Comparison of ENCODE assay signal across 8 cellular contexts in genomic region chr3:69013256-69014021, GRCh38.
DNase-seq lines count a peak whose midpoint lies in the region; ATAC-seq and TF ChIP-seq lines count a peak whose summit lies in the region.

Gene EOGT (minus strand): TSS chr3:69013684. CDS start chr3:69009846, 3,838 bp downstream.

- H3K36me3 Mint-ChIP-seq in nephron progenitor cell (ENCODE audit: low read depth) = peaks cover 30% of the 10 kb centered on the region

- H3K27me3 Mint-ChIP-seq in nephron progenitor cell (ENCODE audit: low read depth, poor library complexity) = no peaks in the 10 kb centered on the region

- H3K27ac ChIP-seq in HUES6 (ENCODE audit: low read depth, low read length) (peak within 1 kb of the TSS; percentile 92; the same call in 1 of the 2 replicates), RWPE1 (peak within 1 kb of the TSS; percentile 100), stomach smooth muscle (ENCODE audit: low read length) (peak within 1 kb of the TSS; percentile 96)

- no peaks in the 10 kb centered on the region for H3K9me3 ChIP-seq in HUES6 (ENCODE audit: control insufficient read depth, insufficient read depth, low read depth, low read length)
- H3K9me3 ChIP-seq in stomach smooth muscle (ENCODE audit: control insufficient read depth in 2 of 2, low read length in 2 of 2) = no peaks in the 10 kb centered on the region

- TF ChIP-seq CTCF in RWPE1 (conservative IDR thresholded peaks at IDR 0.05; ENCODE audit: low read depth) (peak; percentile 63), fibroblast of pulmonary artery (IDR thresholded peaks at IDR 0.05; ENCODE audit: low read length, missing control alignments) (peak; percentile 42), nephron progenitor cell (IDR thresholded peaks at IDR 0.05) (peak; percentile 48)

- CTCF ChIA-PET in RWPE1 (lab: Yijun Ruan, JAX) = no interaction called here

- peaks cover 9% of the 10 kb centered on the region for H3K9me3 Mint-ChIP-seq in nephron progenitor cell

- peak within 1 kb of the TSS; percentile 88 for H3K27ac Mint-ChIP-seq in nephron progenitor cell

- H3K27me3 ChIP-seq in HUES6 (ENCODE audit: control insufficient read depth, insufficient read depth, low read length) = no peaks in the 10 kb centered on the region
- H3K27me3 ChIP-seq in stomach smooth muscle (ENCODE audit: control insufficient read depth in 1 of 2, insufficient read depth in 2 of 2, low read length in 2 of 2) = no peaks in the 10 kb centered on the region

- peak within 1 kb of the TSS; percentile 82 for H3K4me3 ChIP-seq in HUES6 (ENCODE audit: low read depth, low read length)
- peak within 1 kb of the TSS; percentile 71 for H3K4me3 ChIP-seq in fibroblast of pulmonary artery (replicated peaks; ENCODE audit: low read depth, low read length)
- peak within 1 kb of the TSS; percentile 81 to 92 for H3K4me3 ChIP-seq in stomach smooth muscle (ENCODE audit: low read length in 2 of 2)

- POLR2A ChIA-PET in RWPE1 (lab: Yijun Ruan, JAX; ENCODE audit: low non-redundant PET) = interaction anchor here (0.7 kb wide), 1 partner anchor 14 kb away, joined by 3 read pairs; no protein-coding TSS in a partner anchor

- DNase-seq in DMS53 (lab: John Stamatoyannopoulos, UW) (peak; percentile 79), RWPE1 (ENCODE audit: low spot score) (peak; percentile 73), fibroblast of pulmonary artery (ENCODE audit: low read depth) (peak; percentile 87), nephron progenitor cell (peak; percentile 91)
- DNase-seq in activated T-helper 9 cell treated with anti-CD3 and anti-CD28 coated beads, Interleukin-2, amount 50 U/mL, for 16 hours (ENCODE audit: low read depth) = peak; percentile 77

- H3K9ac ChIP-seq in HUES6 (ENCODE audit: low read length) = peak within 1 kb of the TSS; percentile 97
- H3K9ac ChIP-seq in stomach smooth muscle (ENCODE audit: low read length in 2 of 2) = peak within 1 kb of the TSS; percentile 88 to 94

- ATAC-seq in GM21423 (IDR thresholded peaks at IDR 0.05; ENCODE audit: unreplicated experiment) = peak; percentile 82

- H3K4me1 Mint-ChIP-seq in nephron progenitor cell = peaks cover 61% of the 10 kb centered on the region

- H3K4me1 ChIP-seq in HUES6 (ENCODE audit: control insufficient read depth, insufficient read depth, low read length) = peaks cover 62% of the 10 kb centered on the region
- peaks cover 27% of the 10 kb centered on the region for H3K4me1 ChIP-seq in stomach smooth muscle (ENCODE audit: control insufficient read depth, insufficient read depth, low read length)

- H3K36me3 ChIP-seq in HUES6 (ENCODE audit: control insufficient read depth, insufficient read depth, low read length) (peaks cover 14% of the 10 kb centered on the region; the same call in 1 of the 2 replicates), stomach smooth muscle (ENCODE audit: control insufficient read depth in 2 of 2, insufficient read depth in 2 of 2, low read length in 2 of 2) (peaks cover 3 to 5% of the 10 kb centered on the region in 2 donors)

- peak within 1 kb of the TSS; percentile 91 for H3K4me3 Mint-ChIP-seq in nephron progenitor cell

Comparison
In these comparisons a context has a peak if more than half of its experiments do, and no peak if none do; other contexts are left out.
1. Peak in every context shown above with its lines: DNase-seq, ATAC-seq, H3K4me3 ChIP-seq and H3K27ac ChIP-seq.